In the genomic region with DNA sequence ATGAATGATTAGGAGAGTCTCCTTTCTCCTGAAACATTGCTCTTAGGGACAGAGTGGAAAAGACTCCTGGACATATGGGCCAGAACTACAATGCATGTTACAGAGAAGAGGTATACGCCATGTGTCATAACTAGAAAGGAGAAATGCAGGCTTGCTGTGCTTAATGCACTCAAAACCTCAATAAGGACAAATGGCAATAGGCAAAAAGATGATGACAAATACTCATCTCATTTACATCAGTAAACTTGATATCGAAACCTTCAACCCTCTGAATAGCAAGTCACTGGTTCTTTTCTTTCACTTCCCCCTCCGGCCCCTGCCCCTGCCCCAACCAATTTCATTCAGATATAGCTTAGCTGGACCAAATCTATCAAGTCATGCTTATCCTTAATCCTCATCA, we compare ENCODE assay signal across 11 cellular contexts. TPM values are rescaled to one million over a fixed set of nuclear protein-coding genes. Genes with fewer than 3 reads are reported as not detected.
DNase-seq lines count a peak whose midpoint lies in the region; ATAC-seq and TF ChIP-seq lines count a peak whose summit lies in the region.
"Had no signal": no experiment of that assay in that cellular context is flagged by ENCODE, and none has a peak within 500 bp of the region (broad histone marks: within the 10 kb centered on the region; RNA-seq: fewer than 3 reads in every experiment).

No MANE protein-coding gene starts in this region.

- no peaks in the 10 kb centered on the region for H3K36me3 Mint-ChIP-seq in CD8-positive, alpha-beta T cell
- no peaks in the 10 kb centered on the region for H3K36me3 Mint-ChIP-seq in activated naive CD4-positive, alpha-beta T cell treated with anti-CD3 and anti-CD28 coated beads for 36 hours (ENCODE audit: low read depth)

- POLR2A ChIA-PET in CD8-positive, alpha-beta T cell (lab: Charles Lee): no interaction called here

- no peak overlapping the region for H3K27ac Mint-ChIP-seq in CD8-positive, alpha-beta T cell
- H3K27ac Mint-ChIP-seq in activated naive CD4-positive, alpha-beta T cell treated with anti-CD3 and anti-CD28 coated beads for 36 hours: no peak overlapping the region
- H3K27ac Mint-ChIP-seq: H9 had no signal

- peak; percentile 75 for DNase-seq in NOMO-1 treated with DMSO at 0.1 percent for 48 hours (lab: John Stamatoyannopoulos, UW; ENCODE audit: unreplicated experiment)
- no peak for DNase-seq in CD8-positive, alpha-beta T cell
- no peak for DNase-seq in activated naive CD4-positive, alpha-beta T cell treated with anti-CD3 and anti-CD28 coated beads for 36 hours
- no peak for DNase-seq in dermis blood vessel endothelial cell
- no peak for DNase-seq in NCI-H146 (lab: John Stamatoyannopoulos, UW)
- DNase-seq: amygdala, NCI-H1092 treated with DMSO at 0.1 percent for 48 hours had no signal

- H3K9me3 ChIP-seq in CD8-positive, alpha-beta T cell (ENCODE audit: low read length): no peaks in the 10 kb centered on the region

- H3K4me1 ChIP-seq in CD8-positive, alpha-beta T cell (ENCODE audit: insufficient read depth, low read length): peaks cover 31% of the 10 kb centered on the region

- no peak overlapping the region for H3K27ac ChIP-seq in CD8-positive, alpha-beta T cell (ENCODE audit: low read depth, low read length)

- H3K9me3 Mint-ChIP-seq in CD8-positive, alpha-beta T cell: no peaks in the 10 kb centered on the region
- H3K9me3 Mint-ChIP-seq in activated naive CD4-positive, alpha-beta T cell treated with anti-CD3 and anti-CD28 coated beads for 36 hours: no peaks in the 10 kb centered on the region
- H3K9me3 Mint-ChIP-seq: H9 had no signal

- no peaks in the 10 kb centered on the region for H3K36me3 ChIP-seq in CD8-positive, alpha-beta T cell (ENCODE audit: insufficient read depth, low read length)

- CTCF ChIA-PET in CD8-positive, alpha-beta T cell (lab: Charles Lee): no interaction called here
- CTCF ChIA-PET in activated naive CD4-positive, alpha-beta T cell treated with anti-CD3 and anti-CD28 coated beads for 36 hours (lab: Charles Lee): no interaction called here

- H3K4me1 Mint-ChIP-seq in CD8-positive, alpha-beta T cell (ENCODE audit: low read depth): peaks cover 35% of the 10 kb centered on the region
- peaks cover 17% of the 10 kb centered on the region for H3K4me1 Mint-ChIP-seq in activated naive CD4-positive, alpha-beta T cell treated with anti-CD3 and anti-CD28 coated beads for 36 hours (ENCODE audit: low read depth)

- intact Hi-C loops in CD8-positive, alpha-beta T cell (cut with DNase I, micrococcal nuclease): loop anchor here in 1 of 2 experiments (10.0 kb wide), 1 partner anchor 329 kb away; no protein-coding TSS in a partner anchor
- intact Hi-C loops in activated naive CD4-positive, alpha-beta T cell treated with anti-CD3 and anti-CD28 coated beads for 36 hours (cut with micrococcal nuclease): loop anchor here (5.0 kb wide), 1 partner anchor 269 kb away; a partner anchor contains a TSS

- no peak overlapping the region for H3K4me3 ChIP-seq in CD8-positive, alpha-beta T cell (ENCODE audit: low read depth, low read length)

- H3K27me3 ChIP-seq in CD8-positive, alpha-beta T cell (ENCODE audit: insufficient read depth, low read length): peaks cover 12% of the 10 kb centered on the region

- H3K27me3 Mint-ChIP-seq in CD8-positive, alpha-beta T cell (ENCODE audit: low read depth): peaks cover 30% of the 10 kb centered on the region
- peaks cover 27% of the 10 kb centered on the region for H3K27me3 Mint-ChIP-seq in activated naive CD4-positive, alpha-beta T cell treated with anti-CD3 and anti-CD28 coated beads for 36 hours (ENCODE audit: low read depth)

- H3K4me3 Mint-ChIP-seq in CD8-positive, alpha-beta T cell: no peak overlapping the region
- no peak overlapping the region for H3K4me3 Mint-ChIP-seq in activated naive CD4-positive, alpha-beta T cell treated with anti-CD3 and anti-CD28 coated beads for 36 hours
- H3K4me3 Mint-ChIP-seq: H9 had no signal

- ATAC-seq in GM18511 (IDR thresholded peaks at IDR 0.05; ENCODE audit: unreplicated experiment): peak; percentile 82
- ATAC-seq in GM21367 (IDR thresholded peaks at IDR 0.05; ENCODE audit: unreplicated experiment): peak; percentile 82
- ATAC-seq in HG03060 (IDR thresholded peaks at IDR 0.05; ENCODE audit: low read depth, unreplicated experiment): peak; percentile 95
- no peak for ATAC-seq in CD8-positive, alpha-beta T cell

- TF ChIP-seq CTCF in CD8-positive, alpha-beta T cell (IDR thresholded peaks at IDR 0.05): no peak

RNA-seq across cellular contexts. Expression of a gene that starts 1.9 kb away (rescaled TPM):
- not detected for total RNA-seq in CD8-positive, alpha-beta T cell
- total RNA-seq in activated naive CD4-positive, alpha-beta T cell treated with anti-CD3 and anti-CD28 coated beads for 36 hours: not detected
- total RNA-seq in dermis blood vessel endothelial cell: not detected in 2 replicates
- total RNA-seq: H9 had no signal
